Comparison of ENCODE assay signal across 1 cellular context in genomic region chr16:84541999-84542876, GRCh38.
TF ChIP-seq lines count a peak whose summit lies in the region.

No MANE protein-coding gene starts in this region.

TF ChIP-seq in endothelial cell of umbilical vein, 7 proteins besides CTCF, POLR2A, EP300 and RAD21:
- no peak for TF ChIP-seq JUN (IDR thresholded peaks at IDR 0.05; ENCODE audit: borderline replicate concordance, insufficient read depth, insufficient read length, low read depth)
- TF ChIP-seq POLR2AphosphoS5 (IDR thresholded peaks at IDR 0.05; ENCODE audit: insufficient read depth, low read depth, low read length) = peak; percentile 71
- TF ChIP-seq GATA2 (IDR thresholded peaks at IDR 0.05; ENCODE audit: insufficient read depth, insufficient read length, low read depth, low read length) = peak; percentile 87
